8 cellular contexts compared by ENCODE assay signal in the genomic region with DNA sequence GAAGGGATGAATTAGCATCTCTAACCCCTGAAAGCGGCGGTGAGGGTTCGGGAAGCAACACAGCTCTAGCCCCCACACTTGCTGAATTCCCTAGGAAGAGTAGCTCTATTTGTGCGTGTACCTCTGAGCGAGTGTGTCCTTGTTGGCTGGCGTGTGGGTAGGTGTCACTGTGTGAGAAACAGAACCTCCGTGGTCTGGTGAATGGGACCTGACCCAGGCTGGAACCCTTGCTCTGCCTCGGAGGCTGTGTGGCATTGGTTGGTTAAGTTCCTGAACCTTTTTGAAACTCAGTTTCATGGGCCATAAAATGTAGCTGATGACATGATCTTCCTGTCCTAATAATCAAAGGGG. TPM values are rescaled to one million over a fixed set of nuclear protein-coding genes. Genes with fewer than 3 reads are reported as not detected.
DNase-seq lines count a peak whose midpoint lies in the region; ATAC-seq and TF ChIP-seq lines count a peak whose summit lies in the region.

No MANE protein-coding gene starts in this region.

- H3K27me3 Mint-ChIP-seq in activated T-cell treated with anti-CD3 and anti-CD28 coated beads, Interleukin-2, amount 50 U/mL, for 72 hours (ENCODE audit: low read depth), result no peaks in the 10 kb centered on the region
- H3K27me3 Mint-ChIP-seq in glutamatergic neuron (ENCODE audit: unreplicated experiment), result peaks cover 6% of the 10 kb centered on the region

- no TSS peak for BruUV-seq in Panc1 (replicated peaks; lab: Mats Ljungman, UMichigan)

- TF ChIP-seq CTCF in Panc1 (IDR thresholded peaks at IDR 0.05) (no peak), glutamatergic neuron (IDR thresholded peaks at IDR 0.05; ENCODE audit: partially characterized antibody, unreplicated experiment) (no peak), tibial nerve (IDR thresholded peaks at IDR 0.05) (no peak)

- POLR2A ChIA-PET in Panc1 (lab: Charles Lee), result no interaction called here

- H3K27ac ChIP-seq in Panc1 (ENCODE audit: low read length) (peak overlapping the region; percentile 59; the same call in 1 of the 2 replicates), tibial nerve (no peak overlapping the region)

- no peaks in the 10 kb centered on the region for H3K27me3 ChIP-seq in Panc1 (ENCODE audit: control insufficient read depth, insufficient read depth, low read length)
- H3K27me3 ChIP-seq in tibial nerve, result no peaks in the 10 kb centered on the region

- H3K9me3 ChIP-seq in Panc1 (ENCODE audit: control insufficient read depth, insufficient read depth, low read depth, low read length) (no peaks in the 10 kb centered on the region), tibial nerve (no peaks in the 10 kb centered on the region)

- peak overlapping the region; percentile 90 to 97 for H3K4me3 Mint-ChIP-seq in activated T-cell treated with anti-CD3 and anti-CD28 coated beads, Interleukin-2, amount 50 U/mL, for 72 hours
- peak overlapping the region; percentile 94 for H3K4me3 Mint-ChIP-seq in glutamatergic neuron (ENCODE audit: unreplicated experiment)

- peaks cover 4 to 10% of the 10 kb centered on the region in 2 donors for H3K36me3 Mint-ChIP-seq in activated T-cell treated with anti-CD3 and anti-CD28 coated beads, Interleukin-2, amount 50 U/mL, for 72 hours (ENCODE audit: insufficient read depth in 2 of 2)
- H3K36me3 Mint-ChIP-seq in glutamatergic neuron (ENCODE audit: unreplicated experiment), result no peaks in the 10 kb centered on the region

- CTCF ChIA-PET in Panc1 (lab: Charles Lee), result no interaction called here

- no peak for DNase-seq in activated T-cell treated with anti-CD3 and anti-CD28 coated beads, Interleukin-2, amount 50 U/mL, for 72 hours
- DNase-seq in activated T-cell treated with anti-CD3 and anti-CD28 coated beads for 4 hours (no peak), Panc1 (ENCODE audit: low read depth, low spot score) (no peak), glutamatergic neuron (no peak), tibial nerve (ENCODE audit: low spot score in 2 of 2) (no peak), AG20443 (ENCODE audit: low spot score) (no peak), SW480 (ENCODE audit: low spot score) (no peak), NCI-H2107 (lab: John Stamatoyannopoulos, UW) (no peak)

- H3K4me1 ChIP-seq in Panc1 (ENCODE audit: control insufficient read depth, insufficient read depth, low read length) (peaks cover 14% of the 10 kb centered on the region), tibial nerve (peaks cover 8 to 47% (median 40%) of the 10 kb centered on the region in 4 donors)

- no peak for TF ChIP-seq POLR2A in tibial nerve (IDR thresholded peaks at IDR 0.05)

- intact Hi-C loops in Panc1 (cut with micrococcal nuclease; ENCODE audit: unreplicated experiment), result no loop called here

- no peak for TF ChIP-seq EP300 in tibial nerve (IDR thresholded peaks at IDR 0.05)

- in situ Hi-C loops in Panc1 (cut with HindIII; ENCODE audit: low pct_unique_long_range_greater_than_20kb, low sequenced_read_pairs), result no loop called here

- peaks cover 50% of the 10 kb centered on the region for H3K4me1 Mint-ChIP-seq in activated T-cell treated with anti-CD3 and anti-CD28 coated beads, Interleukin-2, amount 50 U/mL, for 72 hours (ENCODE audit: low read depth)
- peaks cover 14% of the 10 kb centered on the region for H3K4me1 Mint-ChIP-seq in glutamatergic neuron (ENCODE audit: low read depth, unreplicated experiment)

- peak in 1 of 2 donors; percentile 18 for ATAC-seq in activated T-cell treated with anti-CD3 and anti-CD28 coated beads, Interleukin-2, amount 50 U/mL, for 72 hours (replicated peaks in 1 of 2)
- peak; percentile 21 for ATAC-seq in Panc1

- H3K27ac Mint-ChIP-seq in activated T-cell treated with anti-CD3 and anti-CD28 coated beads, Interleukin-2, amount 50 U/mL, for 72 hours, result peak overlapping the region; percentile 98
- peak overlapping the region; percentile 55 for H3K27ac Mint-ChIP-seq in glutamatergic neuron (ENCODE audit: unreplicated experiment)

- H3K36me3 ChIP-seq in Panc1 (ENCODE audit: control insufficient read depth, insufficient read depth, low read length), result no peaks in the 10 kb centered on the region
- H3K36me3 ChIP-seq in tibial nerve, result peaks cover 0 to 30% (median 6%) of the 10 kb centered on the region in 3 donors

- H3K4me3 ChIP-seq in Panc1 (ENCODE audit: low read depth in 2 of 2, low read length in 2 of 2), result peak overlapping the region; percentile 71 to 79
- H3K4me3 ChIP-seq in tibial nerve, result peak overlapping the region in 3 of 4 donors; percentile 82 to 98 (median 89)

- no peaks in the 10 kb centered on the region for H3K9me3 Mint-ChIP-seq in activated T-cell treated with anti-CD3 and anti-CD28 coated beads, Interleukin-2, amount 50 U/mL, for 72 hours
- H3K9me3 Mint-ChIP-seq in glutamatergic neuron (ENCODE audit: unreplicated experiment), result peaks cover 9% of the 10 kb centered on the region

- WGBS in tibial nerve, 2 donors, result 13 to 15% methylated on average over 7 to 8 of the region's 8 CpGs

RNA-seq across cellular contexts. Expression of gene TMEM115, which starts 0.4 kb away (rescaled TPM):
- 10 to 100 TPM; 21.5 to 22.6 TPM for total RNA-seq in activated T-cell treated with anti-CD3 and anti-CD28 coated beads, Interleukin-2, amount 50 U/mL, for 72 hours
- 30.2 TPM for total RNA-seq in Panc1 (2021; ENCODE audit: unreplicated experiment)
- polyA plus RNA-seq in Panc1 (2012; ENCODE audit: insufficient read length), result 36.2 TPM
- total RNA-seq in glutamatergic neuron (ENCODE audit: unreplicated experiment), result 42.5 TPM
- total RNA-seq in tibial nerve, result 10 to 100 TPM; 56.7 to 72.4 (median 68.2) TPM

RNA-seq across cellular contexts. Expression of gene CYB561D2, which starts 9.1 kb away (rescaled TPM):
- total RNA-seq in activated T-cell treated with anti-CD3 and anti-CD28 coated beads, Interleukin-2, amount 50 U/mL, for 72 hours, result 10 to 100 TPM; 16.1 to 17.0 TPM
- 27.5 TPM for total RNA-seq in Panc1 (2021; ENCODE audit: unreplicated experiment)
- 30.4 TPM for polyA plus RNA-seq in Panc1 (2012; ENCODE audit: insufficient read length)
- 12.6 TPM for total RNA-seq in glutamatergic neuron (ENCODE audit: unreplicated experiment)
- 10 to 100 TPM; 16.2 to 21.6 (median 19.2) TPM for total RNA-seq in tibial nerve

RNA-seq across cellular contexts. Expression of gene NPRL2, which starts 9.2 kb away (rescaled TPM):
- 10 to 100 TPM; 46.0 to 46.4 TPM for total RNA-seq in activated T-cell treated with anti-CD3 and anti-CD28 coated beads, Interleukin-2, amount 50 U/mL, for 72 hours
- total RNA-seq in Panc1 (2021; ENCODE audit: unreplicated experiment) (14.6 TPM), glutamatergic neuron (ENCODE audit: unreplicated experiment) (30.4 TPM), tibial nerve (10 to 100 TPM; 22.7 to 35.2 (median 27.2) TPM)
- 22.5 TPM for polyA plus RNA-seq in Panc1 (2012; ENCODE audit: insufficient read length)

RNA-seq across cellular contexts. Expression of gene ZMYND10, which starts 14.2 kb away (rescaled TPM):
- 1 to 10 TPM; 1.2 TPM for total RNA-seq in activated T-cell treated with anti-CD3 and anti-CD28 coated beads, Interleukin-2, amount 50 U/mL, for 72 hours
- 3.6 TPM for total RNA-seq in Panc1 (2021; ENCODE audit: unreplicated experiment)
- polyA plus RNA-seq in Panc1 (2012; ENCODE audit: insufficient read length), result 3.9 TPM
- 1.3 TPM for total RNA-seq in glutamatergic neuron (ENCODE audit: unreplicated experiment)
- 1 to 10 TPM in 2 of 4 donors, under 1 TPM in 1, not detected in 1; 0.30 to 1.7 (median 1.3) TPM for total RNA-seq in tibial nerve

RNA-seq across cellular contexts. Expression of gene RASSF1, which starts 19.1 kb away (rescaled TPM):
- total RNA-seq in activated T-cell treated with anti-CD3 and anti-CD28 coated beads, Interleukin-2, amount 50 U/mL, for 72 hours, result 10 to 100 TPM; 51.4 to 61.6 TPM
- total RNA-seq in Panc1 (2021; ENCODE audit: unreplicated experiment) (17.4 TPM), glutamatergic neuron (ENCODE audit: unreplicated experiment) (27.8 TPM), tibial nerve (10 to 100 TPM; 77.4 to 99.0 (median 82.6) TPM)
- polyA plus RNA-seq in Panc1 (2012; ENCODE audit: insufficient read length), result 15.2 TPM
